Comparison of ENCODE assay signal across 11 cellular contexts in genomic region chr5:39005566-39006232, GRCh38.
DNase-seq lines count a peak whose midpoint lies in the region; ATAC-seq, FAIRE-seq and TF ChIP-seq lines count a peak whose summit lies in the region.
"Had no signal": no experiment of that assay in that cellular context is flagged by ENCODE, and none has a peak within 500 bp of the region (broad histone marks: within the 10 kb centered on the region; RNA-seq: fewer than 3 reads in every experiment).

No MANE protein-coding gene starts in this region.

- peaks cover 25 to 33% of the 10 kb centered on the region in 2 donors for H3K36me3 Mint-ChIP-seq in CD4-positive, alpha-beta memory T cell
- peaks cover 9% of the 10 kb centered on the region for H3K36me3 Mint-ChIP-seq in HFFc6 (ENCODE audit: low read depth)

- no peaks in the 10 kb centered on the region for H3K9me3 ChIP-seq in CD4-positive, alpha-beta memory T cell (ENCODE audit: control insufficient read depth in 1 of 2, low read length in 2 of 2)
- no peaks in the 10 kb centered on the region; the same call in 1 of the 3 replicates for H3K9me3 ChIP-seq in GM12878 (replicated peaks; ENCODE audit: control insufficient read depth, insufficient read depth, low read length)
- H3K9me3 ChIP-seq in kidney (ENCODE audit: control insufficient read depth in 1 of 2, low read length in 2 of 2), result no peaks in the 10 kb centered on the region
- H3K9me3 ChIP-seq: testis had no signal

- H3K4me3 Mint-ChIP-seq in CD4-positive, alpha-beta memory T cell, result peak overlapping the region in 2 of 8 donors; percentile 5 to 42
- no peak overlapping the region for H3K4me3 Mint-ChIP-seq in HFFc6
- H3K4me3 Mint-ChIP-seq: T-helper 1 cell treated with Interleukin-12 subunit alpha and Interleukin-12 subunit beta and Interleukin-4 antibody, amounts not matched to agents 30 μg/mL and 1 μg/mL, for 36 hours had no signal

- peak; percentile 59 for TF ChIP-seq CTCF in HFFc6 (IDR thresholded peaks at IDR 0.05)
- peak; percentile 34 to 45 (median 40); a peak in 3 of 6 replicates for TF ChIP-seq CTCF in GM12878 (IDR thresholded peaks at IDR 0.05 in 2 of 3, conservative IDR thresholded peaks at IDR 0.05 in 1 of 3; ENCODE audit: control insufficient read depth in 2 of 3, extremely low read depth in 1 of 3, insufficient read depth in 1 of 3, low read depth in 3 of 3, low read length in 3 of 3)
- TF ChIP-seq CTCF in kidney (IDR thresholded peaks at IDR 0.05; ENCODE audit: borderline replicate concordance, extremely low read depth, insufficient read depth), result peak; percentile 44

- no peak overlapping the region for H3K4me2 ChIP-seq in GM12878 (ENCODE audit: control insufficient read depth, insufficient read depth)

- no peak overlapping the region for H3K27ac ChIP-seq in CD4-positive, alpha-beta memory T cell (ENCODE audit: low read depth, low read length)
- H3K27ac ChIP-seq in GM12878 (ENCODE audit: control insufficient read depth, insufficient read depth) (no peak overlapping the region), kidney (ENCODE audit: low read depth in 2 of 2, low read length in 2 of 2) (no peak overlapping the region)
- H3K27ac ChIP-seq: coronary artery had no signal

- H2AFZ ChIP-seq in GM12878 (ENCODE audit: control insufficient read depth, low read depth, low read length), result no peak overlapping the region

- H4K20me1 ChIP-seq in GM12878 (ENCODE audit: control insufficient read depth, insufficient read depth), result no peaks in the 10 kb centered on the region

- no peaks in the 10 kb centered on the region for H3K36me3 ChIP-seq in CD4-positive, alpha-beta memory T cell (ENCODE audit: insufficient read depth, low read length)
- H3K36me3 ChIP-seq in GM12878 (ENCODE audit: control insufficient read depth in 2 of 2, insufficient read depth in 2 of 2, low read length in 1 of 2) (no peaks in the 10 kb centered on the region; a peak in 2 of 4 replicates), kidney (ENCODE audit: control insufficient read depth in 1 of 2, insufficient read depth in 2 of 2, low read length in 2 of 2) (no peaks in the 10 kb centered on the region)

- no peaks in the 10 kb centered on the region for H3K79me2 ChIP-seq in GM12878 (ENCODE audit: control insufficient read depth, insufficient read depth, low read length)

- peaks cover 36 to 53% (median 48%) of the 10 kb centered on the region in 4 donors for H3K4me1 Mint-ChIP-seq in CD4-positive, alpha-beta memory T cell
- peaks cover 5% of the 10 kb centered on the region; the same call in 1 of the 2 replicates for H3K4me1 Mint-ChIP-seq in HFFc6 (ENCODE audit: low read depth)

- peak; percentile 76 for ATAC-seq in GM12878
- no peak for ATAC-seq in HG03571 (IDR thresholded peaks at IDR 0.05; ENCODE audit: unreplicated experiment)
- no peak for ATAC-seq in HG02588 (IDR thresholded peaks at IDR 0.05; ENCODE audit: unreplicated experiment)

- H3K4me1 ChIP-seq in CD4-positive, alpha-beta memory T cell (ENCODE audit: insufficient read depth, low read length), result peaks cover 24% of the 10 kb centered on the region
- H3K4me1 ChIP-seq in GM12878 (ENCODE audit: control insufficient read depth, insufficient read depth, low read length) (no peaks in the 10 kb centered on the region), kidney (ENCODE audit: control insufficient read depth in 1 of 2, insufficient read depth in 1 of 2, low read depth in 1 of 2, low read length in 2 of 2) (no peaks in the 10 kb centered on the region)
- H3K4me1 ChIP-seq: testis had no signal

- peak in 4 of 5 donors; percentile 16 to 37 (median 23) for DNase-seq in CD4-positive, alpha-beta memory T cell
- DNase-seq in HFFc6 (peak; percentile 16), GM12878 (ENCODE audit: low read depth, low spot score) (no peak), kidney (no peak), head of caudate nucleus (no peak), GOT3 (lab: John Stamatoyannopoulos, UW) (no peak)

- no peaks in the 10 kb centered on the region for H3K27me3 Mint-ChIP-seq in CD4-positive, alpha-beta memory T cell
- no peaks in the 10 kb centered on the region for H3K27me3 Mint-ChIP-seq in HFFc6 (ENCODE audit: insufficient read depth)

- no peaks in the 10 kb centered on the region for H3K27me3 ChIP-seq in CD4-positive, alpha-beta memory T cell (ENCODE audit: insufficient read depth, low read length)
- no peaks in the 10 kb centered on the region for H3K27me3 ChIP-seq in GM12878 (replicated peaks in 1 of 2; ENCODE audit: control insufficient read depth in 2 of 2, insufficient read depth in 2 of 2, low read length in 1 of 2)
- H3K27me3 ChIP-seq: testis had no signal

- no peak for TF ChIP-seq EP300 in GM12878 (IDR thresholded peaks at IDR 0.05; ENCODE audit: borderline replicate concordance in 1 of 2, control insufficient read depth in 1 of 2, low read depth in 2 of 2, low read length in 2 of 2)

- intact Hi-C loops in CD4-positive, alpha-beta memory T cell (cut with micrococcal nuclease), result loop anchor here (2.0 to 5.0 kb wide), 3 partner anchors 75 to 542 kb away; no protein-coding TSS in a partner anchor
- intact Hi-C loops in GM12878 (cut with micrococcal nuclease; ENCODE audit: unreplicated experiment) (loop anchor here (1.0 kb wide), 1 partner anchor 75 kb away; no protein-coding TSS in a partner anchor), kidney (cut with DNase I) (no loop called here), head of caudate nucleus (cut with DNase I) (no loop called here)

- FAIRE-seq in GM12878 (lab: Jason Lieb, UNC) (peak; percentile 38), kidney (lab: Jason Lieb, UNC) (no peak)

- RAD21 ChIA-PET in GM12878 (lab: Charles Lee; ENCODE audit: unreplicated experiment), result interaction anchor here (1.5 to 2.9 kb wide), 2 partner anchors 66 to 75 kb away, joined by 9 to 32 read pairs; no protein-coding TSS in a partner anchor

- no peak for TF ChIP-seq POLR2A in GM12878 (IDR thresholded peaks at IDR 0.05; ENCODE audit: low read depth, low read length)

- WGBS in GM12878 (ENCODE audit: insufficient coverage, insufficient replicate concordance, low lambda C conversion rate, missing lambda C conversion rate), result 98% methylated on average over 3 of the region's 3 CpGs

- POLR2A ChIA-PET in CD4-positive, alpha-beta memory T cell (lab: Charles Lee; ENCODE audit: partially characterized antibody), result interaction anchor here (0.6 to 1.2 kb wide), 2 partner anchors 68 to 76 kb away, joined by 4 read pairs; no protein-coding TSS in a partner anchor
- POLR2A ChIA-PET in GM12878 (lab: Charles Lee), result no interaction called here

- in situ Hi-C loops in GM12878 (cut with MboI), result no loop called here

- H3K4me3 ChIP-seq in CD4-positive, alpha-beta memory T cell (ENCODE audit: low read length in 2 of 2), result no peak overlapping the region
- no peak overlapping the region for H3K4me3 ChIP-seq in GM12878
- no peak overlapping the region for H3K4me3 ChIP-seq in kidney (ENCODE audit: low read length in 2 of 2)
- H3K4me3 ChIP-seq: coronary artery, testis had no signal

- no peak overlapping the region for H3K9ac ChIP-seq in GM12878 (ENCODE audit: control insufficient read depth, insufficient read depth, low read length)
- no peak overlapping the region for H3K9ac ChIP-seq in kidney (ENCODE audit: low read length in 2 of 2)

- H3K9me3 Mint-ChIP-seq in CD4-positive, alpha-beta memory T cell, result peaks cover 0 to 5% (median 2%) of the 10 kb centered on the region in 8 donors
- H3K9me3 Mint-ChIP-seq in HFFc6, result peaks cover 7% of the 10 kb centered on the region

- TSS peak; percentile 36 for BruUV-seq in GM12878 (replicated peaks; lab: Mats Ljungman, UMichigan)

- SMC1A ChIA-PET in GM12878 (lab: Charles Lee; ENCODE audit: uncharacterized antibody, unreplicated experiment), result interaction anchor here (1.0 to 5.7 kb wide), 6 partner anchors 9 to 74 kb away, joined by 3 to 68 read pairs (median 5); no protein-coding TSS in a partner anchor

- H3K27ac Mint-ChIP-seq in CD4-positive, alpha-beta memory T cell, result peak overlapping the region in 5 of 7 donors; percentile 31 to 84 (median 36)
- 0 out of 2 replicates have a peak overlapping the region, but pooled peaks have one; percentile 14 for H3K27ac Mint-ChIP-seq in HFFc6
- H3K27ac Mint-ChIP-seq: T-helper 1 cell treated with Interleukin-12 subunit alpha and Interleukin-12 subunit beta and Interleukin-4 antibody, amounts not matched to agents 30 μg/mL and 1 μg/mL, for 36 hours had no signal

- TF ChIP-seq RAD21 in GM12878 (IDR thresholded peaks at IDR 0.05; ENCODE audit: insufficient read depth, low read depth, low read length), result peak; percentile 40; the same call in 1 of the 2 replicates

- CTCF ChIA-PET in CD4-positive, alpha-beta memory T cell (lab: Charles Lee; ENCODE audit: partially characterized antibody), result interaction anchor here (0.7 to 5.7 kb wide), 10 partner anchors 9 to 682 kb away, joined by 3 to 64 read pairs (median 4); no protein-coding TSS in a partner anchor
- CTCF ChIA-PET in GM12878 (lab: Yijun Ruan, JAX), result interaction anchor here (0.7 to 6.6 kb wide), 10 partner anchors 10 to 212 kb away, joined by 3 to 110 read pairs (median 4); partner anchors contain the start of gene RICTOR

TF ChIP-seq in GM12878, 131 proteins besides CTCF, POLR2A, EP300 and RAD21 (continues in another document):
- peak; percentile 25; the same call in 1 of the 2 replicates for TF ChIP-seq SMC3 (IDR thresholded peaks at IDR 0.05; ENCODE audit: borderline replicate concordance, low read length)
- no peak for TF ChIP-seq IKZF1 (conservative IDR thresholded peaks at IDR 0.05)

Comparison
In these comparisons a context has a peak if more than half of its experiments do, and no peak if none do; other contexts are left out.
1. DNase-seq: peak in CD4-positive, alpha-beta memory T cell (4 of 5) and HFFc6 (single experiment); none in GM12878 (single experiment), kidney (single experiment), head of caudate nucleus (0 of 42) and GOT3 (single experiment).
2. intact Hi-C loops: an anchor here in CD4-positive, alpha-beta memory T cell (2.0 to 5.0 kb wide) and GM12878 (1.0 kb wide); none called in kidney and head of caudate nucleus.
3. Peak in every context shown above with its lines, with median percentiles within 50 percentile points of each other: CTCF ChIP-seq.